1 cellular context compared by ENCODE assay signal in the genomic region with DNA sequence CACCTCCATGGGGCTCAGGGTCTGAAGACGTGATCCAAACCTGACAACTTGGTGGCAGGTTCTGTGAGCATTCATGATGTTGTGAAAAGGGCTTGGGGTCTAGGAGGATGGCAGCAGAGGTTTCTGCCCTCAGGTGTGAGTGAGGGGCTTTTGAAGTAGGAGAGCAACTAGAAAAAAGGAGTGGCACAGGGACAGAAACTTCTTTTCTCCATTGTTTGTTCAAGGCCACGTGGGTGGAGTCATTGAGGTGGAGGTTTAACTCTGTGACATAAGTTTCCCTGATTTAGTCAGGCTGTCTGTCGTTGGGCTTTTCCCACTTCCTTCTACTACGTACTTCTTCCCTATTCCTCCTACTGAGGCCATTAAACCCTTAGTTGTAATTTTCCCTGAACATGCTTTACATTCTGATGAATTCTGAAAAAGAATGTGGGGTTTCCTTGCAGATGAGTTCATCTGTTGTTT.
A peak's percentile ranks its signal among the peaks of the same experiment; 100 is the strongest.
TF ChIP-seq lines count a peak whose summit lies in the region.

No MANE protein-coding gene starts in this region.

TF ChIP-seq in K562, 482 proteins besides CTCF, POLR2A, EP300 and RAD21 (continued from another document):
- TF ChIP-seq, protein P1, sequence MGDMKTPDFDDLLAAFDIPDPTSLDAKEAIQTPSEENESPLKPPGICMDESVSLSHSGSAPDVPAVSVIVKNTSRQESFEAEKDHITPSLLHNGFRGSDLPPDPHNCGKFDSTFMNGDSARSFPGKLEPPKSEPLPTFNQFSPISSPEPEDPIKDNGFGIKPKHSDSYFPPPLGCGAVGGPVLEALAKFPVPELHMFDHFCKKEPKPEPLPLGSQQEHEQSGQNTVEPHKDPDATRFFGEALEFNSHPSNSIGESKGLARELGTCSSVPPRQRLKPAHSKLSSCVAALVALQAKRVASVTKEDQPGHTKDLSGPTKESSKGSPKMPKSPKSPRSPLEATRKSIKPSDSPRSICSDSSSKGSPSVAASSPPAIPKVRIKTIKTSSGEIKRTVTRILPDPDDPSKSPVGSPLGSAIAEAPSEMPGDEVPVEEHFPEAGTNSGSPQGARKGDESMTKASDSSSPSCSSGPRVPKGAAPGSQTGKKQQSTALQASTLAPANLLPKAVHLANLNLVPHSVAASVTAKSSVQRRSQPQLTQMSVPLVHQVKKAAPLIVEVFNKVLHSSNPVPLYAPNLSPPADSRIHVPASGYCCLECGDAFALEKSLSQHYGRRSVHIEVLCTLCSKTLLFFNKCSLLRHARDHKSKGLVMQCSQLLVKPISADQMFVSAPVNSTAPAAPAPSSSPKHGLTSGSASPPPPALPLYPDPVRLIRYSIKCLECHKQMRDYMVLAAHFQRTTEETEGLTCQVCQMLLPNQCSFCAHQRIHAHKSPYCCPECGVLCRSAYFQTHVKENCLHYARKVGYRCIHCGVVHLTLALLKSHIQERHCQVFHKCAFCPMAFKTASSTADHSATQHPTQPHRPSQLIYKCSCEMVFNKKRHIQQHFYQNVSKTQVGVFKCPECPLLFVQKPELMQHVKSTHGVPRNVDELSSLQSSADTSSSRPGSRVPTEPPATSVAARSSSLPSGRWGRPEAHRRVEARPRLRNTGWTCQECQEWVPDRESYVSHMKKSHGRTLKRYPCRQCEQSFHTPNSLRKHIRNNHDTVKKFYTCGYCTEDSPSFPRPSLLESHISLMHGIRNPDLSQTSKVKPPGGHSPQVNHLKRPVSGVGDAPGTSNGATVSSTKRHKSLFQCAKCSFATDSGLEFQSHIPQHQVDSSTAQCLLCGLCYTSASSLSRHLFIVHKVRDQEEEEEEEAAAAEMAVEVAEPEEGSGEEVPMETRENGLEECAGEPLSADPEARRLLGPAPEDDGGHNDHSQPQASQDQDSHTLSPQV (IDR thresholded peaks at IDR 0.05), result peak; percentile 87
- TF ChIP-seq, protein P2, sequence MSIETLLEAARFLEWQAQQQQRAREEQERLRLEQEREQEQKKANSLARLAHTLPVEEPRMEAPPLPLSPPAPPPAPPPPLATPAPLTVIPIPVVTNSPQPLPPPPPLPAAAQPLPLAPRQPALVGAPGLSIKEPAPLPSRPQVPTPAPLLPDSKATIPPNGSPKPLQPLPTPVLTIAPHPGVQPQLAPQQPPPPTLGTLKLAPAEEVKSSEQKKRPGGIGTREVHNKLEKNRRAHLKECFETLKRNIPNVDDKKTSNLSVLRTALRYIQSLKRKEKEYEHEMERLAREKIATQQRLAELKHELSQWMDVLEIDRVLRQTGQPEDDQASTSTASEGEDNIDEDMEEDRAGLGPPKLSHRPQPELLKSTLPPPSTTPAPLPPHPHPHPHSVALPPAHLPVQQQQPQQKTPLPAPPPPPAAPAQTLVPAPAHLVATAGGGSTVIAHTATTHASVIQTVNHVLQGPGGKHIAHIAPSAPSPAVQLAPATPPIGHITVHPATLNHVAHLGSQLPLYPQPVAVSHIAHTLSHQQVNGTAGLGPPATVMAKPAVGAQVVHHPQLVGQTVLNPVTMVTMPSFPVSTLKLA (conservative IDR thresholded peaks at IDR 0.05), result peak; percentile 72 to 87
- TF ChIP-seq ZNF274 (IDR thresholded peaks at IDR 0.05; ENCODE audit: borderline replicate concordance, low read depth, low read length) (no peak), ZNF175 (CRISPR knock-in tag; IDR thresholded peaks at IDR 0.05; ENCODE audit: low read depth) (peak; percentile 41; the same call in 1 of the 2 replicates), RUNX1 (IDR thresholded peaks at IDR 0.05; ENCODE audit: low read depth) (no peak), BRCA1 (IDR thresholded peaks at IDR 0.05) (no peak), BRCA1 (CRISPR knock-in tag; IDR thresholded peaks at IDR 0.05) (no peak), EP400 (IDR thresholded peaks at IDR 0.05) (0 out of 2 replicates have a peak, but pooled peaks have one; percentile 45), PTRF (tag; IDR thresholded peaks at IDR 0.05) (no peak)
- TF ChIP-seq, protein P3, sequence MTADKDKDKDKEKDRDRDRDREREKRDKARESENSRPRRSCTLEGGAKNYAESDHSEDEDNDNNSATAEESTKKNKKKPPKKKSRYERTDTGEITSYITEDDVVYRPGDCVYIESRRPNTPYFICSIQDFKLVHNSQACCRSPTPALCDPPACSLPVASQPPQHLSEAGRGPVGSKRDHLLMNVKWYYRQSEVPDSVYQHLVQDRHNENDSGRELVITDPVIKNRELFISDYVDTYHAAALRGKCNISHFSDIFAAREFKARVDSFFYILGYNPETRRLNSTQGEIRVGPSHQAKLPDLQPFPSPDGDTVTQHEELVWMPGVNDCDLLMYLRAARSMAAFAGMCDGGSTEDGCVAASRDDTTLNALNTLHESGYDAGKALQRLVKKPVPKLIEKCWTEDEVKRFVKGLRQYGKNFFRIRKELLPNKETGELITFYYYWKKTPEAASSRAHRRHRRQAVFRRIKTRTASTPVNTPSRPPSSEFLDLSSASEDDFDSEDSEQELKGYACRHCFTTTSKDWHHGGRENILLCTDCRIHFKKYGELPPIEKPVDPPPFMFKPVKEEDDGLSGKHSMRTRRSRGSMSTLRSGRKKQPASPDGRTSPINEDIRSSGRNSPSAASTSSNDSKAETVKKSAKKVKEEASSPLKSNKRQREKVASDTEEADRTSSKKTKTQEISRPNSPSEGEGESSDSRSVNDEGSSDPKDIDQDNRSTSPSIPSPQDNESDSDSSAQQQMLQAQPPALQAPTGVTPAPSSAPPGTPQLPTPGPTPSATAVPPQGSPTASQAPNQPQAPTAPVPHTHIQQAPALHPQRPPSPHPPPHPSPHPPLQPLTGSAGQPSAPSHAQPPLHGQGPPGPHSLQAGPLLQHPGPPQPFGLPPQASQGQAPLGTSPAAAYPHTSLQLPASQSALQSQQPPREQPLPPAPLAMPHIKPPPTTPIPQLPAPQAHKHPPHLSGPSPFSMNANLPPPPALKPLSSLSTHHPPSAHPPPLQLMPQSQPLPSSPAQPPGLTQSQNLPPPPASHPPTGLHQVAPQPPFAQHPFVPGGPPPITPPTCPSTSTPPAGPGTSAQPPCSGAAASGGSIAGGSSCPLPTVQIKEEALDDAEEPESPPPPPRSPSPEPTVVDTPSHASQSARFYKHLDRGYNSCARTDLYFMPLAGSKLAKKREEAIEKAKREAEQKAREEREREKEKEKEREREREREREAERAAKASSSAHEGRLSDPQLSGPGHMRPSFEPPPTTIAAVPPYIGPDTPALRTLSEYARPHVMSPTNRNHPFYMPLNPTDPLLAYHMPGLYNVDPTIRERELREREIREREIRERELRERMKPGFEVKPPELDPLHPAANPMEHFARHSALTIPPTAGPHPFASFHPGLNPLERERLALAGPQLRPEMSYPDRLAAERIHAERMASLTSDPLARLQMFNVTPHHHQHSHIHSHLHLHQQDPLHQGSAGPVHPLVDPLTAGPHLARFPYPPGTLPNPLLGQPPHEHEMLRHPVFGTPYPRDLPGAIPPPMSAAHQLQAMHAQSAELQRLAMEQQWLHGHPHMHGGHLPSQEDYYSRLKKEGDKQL (CRISPR knock-in tag; IDR thresholded peaks at IDR 0.05; ENCODE audit: borderline replicate concordance), result no peak
- TF ChIP-seq, protein P4, sequence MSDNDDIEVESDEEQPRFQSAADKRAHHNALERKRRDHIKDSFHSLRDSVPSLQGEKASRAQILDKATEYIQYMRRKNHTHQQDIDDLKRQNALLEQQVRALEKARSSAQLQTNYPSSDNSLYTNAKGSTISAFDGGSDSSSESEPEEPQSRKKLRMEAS (CRISPR knock-in tag; IDR thresholded peaks at IDR 0.05), result peak; percentile 49; the same call in 1 of the 2 replicates
- TF ChIP-seq, protein P5, sequence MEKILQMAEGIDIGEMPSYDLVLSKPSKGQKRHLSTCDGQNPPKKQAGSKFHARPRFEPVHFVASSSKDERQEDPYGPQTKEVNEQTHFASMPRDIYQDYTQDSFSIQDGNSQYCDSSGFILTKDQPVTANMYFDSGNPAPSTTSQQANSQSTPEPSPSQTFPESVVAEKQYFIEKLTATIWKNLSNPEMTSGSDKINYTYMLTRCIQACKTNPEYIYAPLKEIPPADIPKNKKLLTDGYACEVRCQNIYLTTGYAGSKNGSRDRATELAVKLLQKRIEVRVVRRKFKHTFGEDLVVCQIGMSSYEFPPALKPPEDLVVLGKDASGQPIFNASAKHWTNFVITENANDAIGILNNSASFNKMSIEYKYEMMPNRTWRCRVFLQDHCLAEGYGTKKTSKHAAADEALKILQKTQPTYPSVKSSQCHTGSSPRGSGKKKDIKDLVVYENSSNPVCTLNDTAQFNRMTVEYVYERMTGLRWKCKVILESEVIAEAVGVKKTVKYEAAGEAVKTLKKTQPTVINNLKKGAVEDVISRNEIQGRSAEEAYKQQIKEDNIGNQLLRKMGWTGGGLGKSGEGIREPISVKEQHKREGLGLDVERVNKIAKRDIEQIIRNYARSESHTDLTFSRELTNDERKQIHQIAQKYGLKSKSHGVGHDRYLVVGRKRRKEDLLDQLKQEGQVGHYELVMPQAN (IDR thresholded peaks at IDR 0.05; ENCODE audit: borderline replicate concordance), result peak; percentile 57; the same call in 1 of the 2 replicates
TF ChIP-seq in K562: peak in this region for 19.
